ENCODE assay signal across 1 cellular context in genomic region chr17:81000631-81001357, GRCh38.
TF ChIP-seq lines count a peak whose summit lies in the region.

No MANE protein-coding gene starts in this region.

TF ChIP-seq in K562, 482 proteins besides CTCF, POLR2A, EP300 and RAD21 (continued from another document):
- TF ChIP-seq POLR2G (IDR thresholded peaks at IDR 0.05; ENCODE audit: low read depth, low read length), result peak; percentile 63
- 0 out of 2 replicates have a peak, but pooled peaks have one; percentile 5 for TF ChIP-seq POLR2AphosphoS2 (IDR thresholded peaks at IDR 0.05; ENCODE audit: low read length)
- no peak for TF ChIP-seq THRAP3 (IDR thresholded peaks at IDR 0.05; ENCODE audit: borderline replicate concordance)
